In genomic region chr4:152301381-152301780, GRCh38 we compare ENCODE assay signal across 22 cellular contexts.
"Had no signal": no experiment of that assay in that cellular context is flagged by ENCODE, and none has a peak within 500 bp of the region (broad histone marks: within the 10 kb centered on the region; RNA-seq: fewer than 3 reads in every experiment).

No MANE protein-coding gene starts in this region.

- H3K4me1 ChIP-seq: neural progenitor cell, right atrium auricular region had no signal

- H3K27ac Mint-ChIP-seq: dendritic cell treated with granulocyte-macrophage colony-stimulating factor and Interleukin-4, amounts not matched to agents 40 ng/mL and 50 ng/mL, for 4 days; endodermal cell; natural killer cell treated with Interleukin-12 subunit alpha and Interleukin-12 subunit beta and Interleukin-15 and Interleukin-18, amount 100 ng/mL, for 72 hours; neural progenitor cell had no signal

- H3K4me3 ChIP-seq: heart left ventricle, lung, neural progenitor cell, ovary, right atrium auricular region had no signal

- H3K4me2 ChIP-seq: neural progenitor cell had no signal

- H3K27ac ChIP-seq: heart left ventricle, neural progenitor cell, ovary, right atrium auricular region had no signal

- H3K4me3 Mint-ChIP-seq: dendritic cell treated with granulocyte-macrophage colony-stimulating factor and Interleukin-4, amounts not matched to agents 40 ng/mL and 50 ng/mL, for 4 days; endodermal cell; natural killer cell treated with Interleukin-12 subunit alpha and Interleukin-12 subunit beta and Interleukin-15 and Interleukin-18, amount 100 ng/mL, for 72 hours; neural progenitor cell had no signal

- H3K9me3 Mint-ChIP-seq: dendritic cell treated with granulocyte-macrophage colony-stimulating factor and Interleukin-4, amounts not matched to agents 40 ng/mL and 50 ng/mL, for 4 days; endodermal cell; natural killer cell treated with Interleukin-12 subunit alpha and Interleukin-12 subunit beta and Interleukin-15 and Interleukin-18, amount 100 ng/mL, for 72 hours; neural progenitor cell had no signal

- H3K9ac ChIP-seq: neural progenitor cell had no signal

- H3K36me3 ChIP-seq: heart left ventricle, neural progenitor cell, ovary, right atrium auricular region had no signal

- DNase-seq: endodermal cell; erythroblast; foreskin melanocyte; heart left ventricle; hippocampal formation; left colon; left ventricle myocardium superior; mesenchymal stem cell; midbrain; nucleus accumbens; ovary; small intestine; stimulated activated CD4-positive, alpha-beta T cell treated with anti-CD3 and anti-CD28 coated beads, Interleukin-12 subunit alpha, Interleukin-12 subunit beta, amount 100 ng/mL, for 4 hours; stimulated activated naive CD4-positive, alpha-beta T cell treated with Interleukin-2 at 50 U/mL for 16 hours; trophoblast cell had no signal

- FAIRE-seq: endothelial cell of umbilical vein, small intestine, urothelium cell line had no signal

- H3K9me3 ChIP-seq: heart left ventricle, ovary, right atrium auricular region had no signal

- H2AFZ ChIP-seq: neural progenitor cell had no signal

- H3K27me3 ChIP-seq: heart left ventricle, neural progenitor cell, ovary, right atrium auricular region had no signal

- H3K4me1 Mint-ChIP-seq: endodermal cell had no signal

- ATAC-seq: heart left ventricle; left colon; left ventricle myocardium superior; natural killer cell treated with Interleukin-12 subunit alpha and Interleukin-12 subunit beta and Interleukin-15 and Interleukin-18, amount 100 ng/mL, for 72 hours had no signal

- H3K36me3 Mint-ChIP-seq: natural killer cell treated with Interleukin-12 subunit alpha and Interleukin-12 subunit beta and Interleukin-15 and Interleukin-18, amount 100 ng/mL, for 72 hours; neural progenitor cell had no signal
